12 cellular contexts compared by ENCODE assay signal in the genomic region with DNA sequence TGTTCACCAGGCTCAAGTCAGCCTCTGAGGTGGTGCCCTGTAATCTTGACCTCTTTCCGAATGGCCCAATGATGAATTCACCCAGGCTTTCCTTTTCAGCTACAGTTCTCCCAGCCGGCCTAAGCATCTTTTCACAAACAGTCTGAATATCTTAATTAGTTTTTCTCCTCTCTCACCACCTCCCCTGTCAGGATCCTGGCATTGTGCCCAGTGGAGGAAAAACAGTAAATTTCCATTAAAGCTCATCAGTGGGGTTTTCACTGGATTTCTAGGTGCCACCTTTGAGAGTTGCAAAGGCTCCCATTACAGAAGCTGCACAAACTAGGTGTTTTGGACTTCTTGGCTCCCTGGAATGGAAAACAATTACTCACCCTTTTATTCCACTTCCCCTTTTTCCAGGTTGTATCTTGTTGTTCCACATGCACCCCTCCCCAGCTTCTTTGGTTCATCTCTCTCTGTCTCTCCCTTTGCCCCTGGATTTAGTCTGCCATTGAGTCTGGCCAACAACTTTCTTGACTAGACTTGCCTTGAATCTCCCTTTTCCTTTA.
"Had no signal": no experiment of that assay in that cellular context is flagged by ENCODE, and none has a peak within 500 bp of the region (broad histone marks: within the 10 kb centered on the region; RNA-seq: fewer than 3 reads in every experiment).

No MANE protein-coding gene starts in this region.

- DNase-seq: activated CD4-positive, alpha-beta memory T cell treated with anti-CD3 and anti-CD28 coated beads for 36 hours; activated effector memory CD4-positive, alpha-beta T cell treated with anti-CD3 and anti-CD28 coated beads, Interleukin-2, amount 50 U/mL, for 16 hours; activated T-cell treated with anti-CD3 and anti-CD28 coated beads, Interleukin-2, amount 50 U/mL, for 4 hours; esophagus squamous epithelium; glutamatergic neuron; immature natural killer cell; lower lobe of right lung; naive B cell; retina; thyroid gland had no signal

- ATAC-seq: activated naive CD4-positive, alpha-beta T cell treated with anti-CD3 and anti-CD28 coated beads, Interleukin-2, amount 50 U/mL, for 72 hours; activated T-cell treated with anti-CD3 and anti-CD28 coated beads, Interleukin-2, amount 50 U/mL, for 4 hours; lower lobe of right lung; stimulated activated effector memory CD8-positive, alpha-beta T cell treated with anti-CD3 and anti-CD28 coated beads, Interleukin-12 subunit alpha, Interleukin-12 subunit beta, amount 100 ng/mL, for 72 hours had no signal
